Comparison of ENCODE assay signal across 28 cellular contexts in genomic region chr3:164113406-164114332, GRCh38.
"Had no signal": no experiment of that assay in that cellular context is flagged by ENCODE, and none has a peak within 500 bp of the region (broad histone marks: within the 10 kb centered on the region; RNA-seq: fewer than 3 reads in every experiment).

No MANE protein-coding gene starts in this region.

- H3K79me2 ChIP-seq: parathyroid adenoma had no signal

- H3K27ac ChIP-seq: ascending aorta, cardiac muscle cell, coronary artery, dorsolateral prefrontal cortex, gastroesophageal sphincter, parathyroid adenoma, psoas muscle, right atrium auricular region, testis, transverse colon, VCaP had no signal

- H3K36me3 ChIP-seq: ascending aorta, cardiac muscle cell, gastroesophageal sphincter, right atrium auricular region, transverse colon had no signal

- H3K9me3 ChIP-seq: ascending aorta, gastroesophageal sphincter, psoas muscle, right atrium auricular region, testis had no signal

- H3K9ac ChIP-seq: parathyroid adenoma had no signal

- ATAC-seq: gastroesophageal sphincter; naive thymus-derived CD8-positive, alpha-beta T cell; psoas muscle; stimulated activated naive CD8-positive, alpha-beta T cell treated with anti-CD3 and anti-CD28 coated beads, Interleukin-15, Interleukin-2, amounts not matched to agents 100 U/mL and 50 U/mL, for 24 hours had no signal

- DNase-seq: activated CD4-positive, alpha-beta T cell treated with anti-CD3 and anti-CD28 coated beads for 4 hours; activated CD4-positive, alpha-beta T cell treated with anti-CD3 and anti-CD28 coated beads, Interleukin-2, amount 50 U/mL, for 48 hours; activated CD8-positive, alpha-beta memory T cell treated with anti-CD3 and anti-CD28 coated beads for 24 hours; activated effector memory CD4-positive, alpha-beta T cell treated with anti-CD3 and anti-CD28 coated beads, Interleukin-2, amount 50 U/mL, for 16 hours; activated naive CD4-positive, alpha-beta T cell treated with anti-CD3 and anti-CD28 coated beads, Interleukin-2, amount 10 ng/mL, durations not matched to agents 7 days and 5 days; activated naive CD8-positive, alpha-beta T cell treated with anti-CD3 and anti-CD28 coated beads, Interleukin-2, amount 10 ng/mL, durations not matched to agents 7 days and 5 days; activated T-cell treated with anti-CD3 and anti-CD28 coated beads, Interleukin-2, amount 50 U/mL, for 1 hour; cerebellar nuclear complex; dorsolateral prefrontal cortex; effector memory CD4-positive, alpha-beta T cell; head of caudate nucleus; hippocampal formation; nucleus accumbens; stimulated activated CD4-positive, alpha-beta T cell treated with anti-CD3 and anti-CD28 coated beads, Interleukin-15, amount 100 ng/mL, for 24 hours; stimulated activated CD4-positive, alpha-beta T cell treated with anti-CD3 and anti-CD28 coated beads, Interleukin-2, amount 100 ng/mL, for 24 hours; stimulated activated naive CD8-positive, alpha-beta T cell treated with anti-CD3 and anti-CD28 coated beads, Interleukin-15, Interleukin-2, amounts not matched to agents 100 U/mL and 50 U/mL, for 24 hours; T-helper 9 cell; testis; transverse colon had no signal

- H3K27me3 ChIP-seq: ascending aorta, cardiac muscle cell, gastroesophageal sphincter, right atrium auricular region, testis, transverse colon had no signal

- H3K4me1 ChIP-seq: ascending aorta, gastroesophageal sphincter, parathyroid adenoma, psoas muscle, right atrium auricular region, testis, transverse colon had no signal

- H3K4me3 ChIP-seq: ascending aorta, cardiac muscle cell, coronary artery, dorsolateral prefrontal cortex, gastroesophageal sphincter, psoas muscle, right atrium auricular region, testis, transverse colon had no signal

- H2AFZ ChIP-seq: parathyroid adenoma had no signal
